ENCODE assay signal across 8 cellular contexts in genomic region chr1:224498574-224499170, GRCh38.
DNase-seq lines count a peak whose midpoint lies in the region; ATAC-seq, FAIRE-seq and TF ChIP-seq lines count a peak whose summit lies in the region.

No MANE protein-coding gene starts in this region.

- BruUV-seq in K562 (replicated peaks; lab: Mats Ljungman, UMichigan) = no TSS peak

- no peak for DNase-seq in K562 (ENCODE audit: extremely low read depth in 1 of 4, low spot score in 3 of 4)
- no peak for DNase-seq in lower lobe of right lung
- DNase-seq in upper lobe of right lung = no peak
- DNase-seq in effector CD4-positive, alpha-beta T cell = no peak
- DNase-seq in T1000 (lab: John Stamatoyannopoulos, UW) = no peak

- 49% methylated on average over 12 of the region's 12 CpGs for WGBS in K562 (ENCODE audit: insufficient coverage, low coverage, missing lambda C conversion rate)

- H3K36me3 ChIP-seq in K562 (ENCODE audit: control insufficient read depth, insufficient read depth, low read length) (no peaks in the 10 kb centered on the region), lower lobe of right lung (no peaks in the 10 kb centered on the region), upper lobe of right lung (no peaks in the 10 kb centered on the region)

- H3K9me1 ChIP-seq in K562 (ENCODE audit: control insufficient read depth, insufficient read depth, low read length) = no peaks in the 10 kb centered on the region

- H3K9ac ChIP-seq in K562 (ENCODE audit: insufficient read depth in 1 of 2, low read depth in 2 of 2, low read length in 2 of 2) = no peak overlapping the region

- no peak overlapping the region for H2AFZ ChIP-seq in K562 (ENCODE audit: low read depth, low read length)

- in situ Hi-C loops in K562 (cut with MboI) = no loop called here

- H3K27me3 ChIP-seq in K562 (ENCODE audit: control insufficient read depth in 2 of 2, insufficient read depth in 2 of 2, low read length in 2 of 2) = peaks cover 2 to 11% of the 10 kb centered on the region in 2 experiments; a peak in 2 of 5 replicates
- H3K27me3 ChIP-seq in lower lobe of right lung (ENCODE audit: low read depth) = no peaks in the 10 kb centered on the region
- no peaks in the 10 kb centered on the region for H3K27me3 ChIP-seq in upper lobe of right lung

- POLR2A ChIA-PET in K562 (lab: Yijun Ruan, JAX) = interaction anchor here (1.0 to 1.6 kb wide), 5 partner anchors 9 to 46 kb away, joined by 3 to 9 read pairs (median 3); no protein-coding TSS in a partner anchor

- no peaks in the 10 kb centered on the region for H4K20me1 ChIP-seq in K562 (replicated peaks; ENCODE audit: control insufficient read depth, insufficient read depth, low read length)

- H3K4me1 ChIP-seq in K562 (replicated peaks in 1 of 2; ENCODE audit: control insufficient read depth in 2 of 2, insufficient read depth in 2 of 2, low read length in 2 of 2) = peaks cover 36 to 37% of the 10 kb centered on the region in 2 experiments
- H3K4me1 ChIP-seq in lower lobe of right lung = peaks cover 38% of the 10 kb centered on the region
- H3K4me1 ChIP-seq in upper lobe of right lung = peaks cover 36% of the 10 kb centered on the region

- CTCF ChIA-PET in K562 (lab: Yijun Ruan, JAX; ENCODE audit: low intra/inter-chr PET ratio) = no interaction called here

- no peak overlapping the region for H3K4me3 ChIP-seq in K562
- no peak overlapping the region for H3K4me3 ChIP-seq in lower lobe of right lung
- H3K4me3 ChIP-seq in upper lobe of right lung = no peak overlapping the region

- no peaks in the 10 kb centered on the region for H3K79me2 ChIP-seq in K562 (ENCODE audit: control insufficient read depth, insufficient read depth, low read length)

- FAIRE-seq in K562 (lab: Jason Lieb, UNC) = no peak

- ATAC-seq in GM19035 (IDR thresholded peaks at IDR 0.05; ENCODE audit: unreplicated experiment) (peak; percentile 5), K562 (no peak), lower lobe of right lung (peak; percentile 20 to 21), upper lobe of right lung (peak; percentile 4), HG03571 (IDR thresholded peaks at IDR 0.05; ENCODE audit: unreplicated experiment) (no peak)

- no peak for TF ChIP-seq EP300 in Ishikawa (IDR thresholded peaks at IDR 0.05; ENCODE audit: borderline replicate concordance)
- no peak for TF ChIP-seq EP300 in K562 (IDR thresholded peaks at IDR 0.05; ENCODE audit: low read length)

- TF ChIP-seq RAD21 in Ishikawa (IDR thresholded peaks at IDR 0.05; ENCODE audit: low read depth) (no peak), K562 (CRISPR knock-in tag; conservative IDR thresholded peaks at IDR 0.05 in 1 of 2, IDR thresholded peaks at IDR 0.05 in 1 of 2) (no peak)

- H3K27ac ChIP-seq in K562 (ENCODE audit: extremely low read depth, low read depth, low read length) (no peak overlapping the region), lower lobe of right lung (peak overlapping the region; percentile 75), upper lobe of right lung (peak overlapping the region; percentile 75)

- TF ChIP-seq CTCF in K562 (IDR thresholded peaks at IDR 0.05 in 2 of 3, conservative IDR thresholded peaks at IDR 0.05 in 1 of 3; ENCODE audit: insufficient read depth in 2 of 3, low read depth in 1 of 3, low read length in 3 of 3) = no peak
- no peak for TF ChIP-seq CTCF in lower lobe of right lung (IDR thresholded peaks at IDR 0.05)
- no peak for TF ChIP-seq CTCF in upper lobe of right lung (IDR thresholded peaks at IDR 0.05)

- intact Hi-C loops in K562 (cut with micrococcal nuclease) = no loop called here
- intact Hi-C loops in lower lobe of right lung (cut with DNase I) = no loop called here
- intact Hi-C loops in upper lobe of right lung (cut with DNase I) = no loop called here

- no peak overlapping the region for H3K4me2 ChIP-seq in K562 (ENCODE audit: insufficient read depth, low read length)

- H3K9me3 ChIP-seq in K562 (replicated peaks; ENCODE audit: control insufficient read depth, insufficient read depth, low read depth, low read length) = peaks cover 6% of the 10 kb centered on the region
- H3K9me3 ChIP-seq in lower lobe of right lung = no peaks in the 10 kb centered on the region
- no peaks in the 10 kb centered on the region for H3K9me3 ChIP-seq in upper lobe of right lung

- no peak for TF ChIP-seq POLR2A in K562 (conservative IDR thresholded peaks at IDR 0.05)

TF ChIP-seq in Ishikawa, 13 proteins besides CTCF, POLR2A, EP300 and RAD21:
- TF ChIP-seq CREB1 (IDR thresholded peaks at IDR 0.05; ENCODE audit: low read depth) = no peak
- TF ChIP-seq TEAD4 (IDR thresholded peaks at IDR 0.05) = peak; percentile 55
- no peak for TF ChIP-seq EGR1 (IDR thresholded peaks at IDR 0.05)
TF ChIP-seq in Ishikawa: peak in this region for 1.

TF ChIP-seq in K562, 482 proteins besides CTCF, POLR2A, EP300 and RAD21 (continues in another document):
- TF ChIP-seq TEAD4 (IDR thresholded peaks at IDR 0.05; ENCODE audit: low read length) (no peak), TEAD4 (CRISPR knock-in tag; IDR thresholded peaks at IDR 0.05; ENCODE audit: borderline replicate concordance) (no peak), YBX1 (IDR thresholded peaks at IDR 0.05) (no peak), BRCA1 (IDR thresholded peaks at IDR 0.05) (no peak), BRCA1 (CRISPR knock-in tag; IDR thresholded peaks at IDR 0.05) (no peak), ILK (tag; IDR thresholded peaks at IDR 0.05; ENCODE audit: borderline replicate concordance, low read depth) (no peak), ZNF212 (CRISPR knock-in tag; IDR thresholded peaks at IDR 0.05) (no peak), ZNF431 (CRISPR knock-in tag; IDR thresholded peaks at IDR 0.05) (peak; percentile 44; the same call in 1 of the 2 replicates), DNMT1 (IDR thresholded peaks at IDR 0.05) (no peak), DACH1 (IDR thresholded peaks at IDR 0.05; ENCODE audit: partially characterized antibody) (no peak), ZNF583 (CRISPR knock-in tag; IDR thresholded peaks at IDR 0.05) (0 out of 2 replicates have a peak, but pooled peaks have one; percentile 12), FOXO4 (CRISPR knock-in tag; IDR thresholded peaks at IDR 0.05) (no peak), PTRF (tag; IDR thresholded peaks at IDR 0.05) (no peak), ETS1 (conservative IDR thresholded peaks at IDR 0.05; ENCODE audit: control insufficient read depth, low read depth, low read length) (no peak), HCFC1 (IDR thresholded peaks at IDR 0.05; ENCODE audit: low read depth, low read length) (no peak), SMARCA4 (IDR thresholded peaks at IDR 0.05) (no peak), SPI1 (IDR thresholded peaks at IDR 0.05; ENCODE audit: borderline replicate concordance, low read depth, low read length) (0 out of 2 replicates have a peak, but pooled peaks have one; percentile 26), BMI1 (IDR thresholded peaks at IDR 0.05; ENCODE audit: low read length) (no peak)
- TF ChIP-seq, protein P1, sequence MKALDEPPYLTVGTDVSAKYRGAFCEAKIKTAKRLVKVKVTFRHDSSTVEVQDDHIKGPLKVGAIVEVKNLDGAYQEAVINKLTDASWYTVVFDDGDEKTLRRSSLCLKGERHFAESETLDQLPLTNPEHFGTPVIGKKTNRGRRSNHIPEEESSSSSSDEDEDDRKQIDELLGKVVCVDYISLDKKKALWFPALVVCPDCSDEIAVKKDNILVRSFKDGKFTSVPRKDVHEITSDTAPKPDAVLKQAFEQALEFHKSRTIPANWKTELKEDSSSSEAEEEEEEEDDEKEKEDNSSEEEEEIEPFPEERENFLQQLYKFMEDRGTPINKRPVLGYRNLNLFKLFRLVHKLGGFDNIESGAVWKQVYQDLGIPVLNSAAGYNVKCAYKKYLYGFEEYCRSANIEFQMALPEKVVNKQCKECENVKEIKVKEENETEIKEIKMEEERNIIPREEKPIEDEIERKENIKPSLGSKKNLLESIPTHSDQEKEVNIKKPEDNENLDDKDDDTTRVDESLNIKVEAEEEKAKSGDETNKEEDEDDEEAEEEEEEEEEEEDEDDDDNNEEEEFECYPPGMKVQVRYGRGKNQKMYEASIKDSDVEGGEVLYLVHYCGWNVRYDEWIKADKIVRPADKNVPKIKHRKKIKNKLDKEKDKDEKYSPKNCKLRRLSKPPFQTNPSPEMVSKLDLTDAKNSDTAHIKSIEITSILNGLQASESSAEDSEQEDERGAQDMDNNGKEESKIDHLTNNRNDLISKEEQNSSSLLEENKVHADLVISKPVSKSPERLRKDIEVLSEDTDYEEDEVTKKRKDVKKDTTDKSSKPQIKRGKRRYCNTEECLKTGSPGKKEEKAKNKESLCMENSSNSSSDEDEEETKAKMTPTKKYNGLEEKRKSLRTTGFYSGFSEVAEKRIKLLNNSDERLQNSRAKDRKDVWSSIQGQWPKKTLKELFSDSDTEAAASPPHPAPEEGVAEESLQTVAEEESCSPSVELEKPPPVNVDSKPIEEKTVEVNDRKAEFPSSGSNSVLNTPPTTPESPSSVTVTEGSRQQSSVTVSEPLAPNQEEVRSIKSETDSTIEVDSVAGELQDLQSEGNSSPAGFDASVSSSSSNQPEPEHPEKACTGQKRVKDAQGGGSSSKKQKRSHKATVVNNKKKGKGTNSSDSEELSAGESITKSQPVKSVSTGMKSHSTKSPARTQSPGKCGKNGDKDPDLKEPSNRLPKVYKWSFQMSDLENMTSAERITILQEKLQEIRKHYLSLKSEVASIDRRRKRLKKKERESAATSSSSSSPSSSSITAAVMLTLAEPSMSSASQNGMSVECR (CRISPR knock-in tag; IDR thresholded peaks at IDR 0.05) = no peak

Comparison
In these comparisons a context has a peak if more than half of its experiments do, and no peak if none do; other contexts are left out.
1. ATAC-seq: peak in GM19035 (single experiment), lower lobe of right lung (2 of 2) and upper lobe of right lung (single experiment); none in K562 (single experiment) and HG03571 (single experiment).